11 cellular contexts compared by ENCODE assay signal in genomic region chr18:28086530-28087172, GRCh38.
DNase-seq lines count a peak whose midpoint lies in the region; ATAC-seq and TF ChIP-seq lines count a peak whose summit lies in the region.
"Had no signal": no experiment of that assay in that cellular context is flagged by ENCODE, and none has a peak within 500 bp of the region (broad histone marks: within the 10 kb centered on the region; RNA-seq: fewer than 3 reads in every experiment).

No MANE protein-coding gene starts in this region.

- TF ChIP-seq CTCF in left lung (IDR thresholded peaks at IDR 0.05) (no peak), mucosa of descending colon (IDR thresholded peaks at IDR 0.05) (no peak)

- intact Hi-C loops in Right ventricle myocardium inferior (cut with DNase I), result loop anchor here (10.0 kb wide), 1 partner anchor 72 kb away; no protein-coding TSS in a partner anchor
- intact Hi-C loops in cardiac septum (cut with DNase I), result no loop called here
- intact Hi-C loops in left lung (cut with DNase I), result no loop called here
- intact Hi-C loops in mucosa of descending colon (cut with DNase I, micrococcal nuclease), result no loop called here

- H3K9me3 ChIP-seq in left lung (no peaks in the 10 kb centered on the region), mucosa of descending colon (no peaks in the 10 kb centered on the region)
- H3K9me3 ChIP-seq: neutrophil had no signal

- H3K4me3 ChIP-seq in left lung (no peak overlapping the region), mucosa of descending colon (no peak overlapping the region)

- no peaks in the 10 kb centered on the region for H3K4me1 ChIP-seq in left lung
- H3K4me1 ChIP-seq in mucosa of descending colon (ENCODE audit: low read depth), result no peaks in the 10 kb centered on the region

- DNase-seq in Right ventricle myocardium inferior (ENCODE audit: missing footprints), result no peak
- DNase-seq in cardiac septum (ENCODE audit: low spot score), result no peak
- peak; percentile 65 for DNase-seq in dermis blood vessel endothelial cell
- DNase-seq in left lung, result no peak
- DNase-seq in GM19238 (ENCODE audit: insufficient read length, low spot score), result no peak
- DNase-seq in mucosa of descending colon, result no peak
- DNase-seq: activated T-cell treated with anti-CD3 and anti-CD28 coated beads, Interleukin-2, amount 50 U/mL, for 4 hours had no signal

- H3K36me3 ChIP-seq in left lung (no peaks in the 10 kb centered on the region), mucosa of descending colon (ENCODE audit: low read depth) (no peaks in the 10 kb centered on the region)
- H3K36me3 ChIP-seq: neutrophil had no signal

- no peak overlapping the region for H3K27ac ChIP-seq in left lung
- H3K27ac ChIP-seq: epithelial cell of prostate, neutrophil had no signal

- H3K27me3 ChIP-seq in left lung, result no peaks in the 10 kb centered on the region
- H3K27me3 ChIP-seq: neutrophil had no signal

- ATAC-seq in Right ventricle myocardium inferior, result peak; percentile 87
- ATAC-seq in left lung, result peak; percentile 17
- no peak for ATAC-seq in GM21528 (IDR thresholded peaks at IDR 0.05; ENCODE audit: low FRiP score, unreplicated experiment)
- no peak for ATAC-seq in HG03442 (IDR thresholded peaks at IDR 0.05; ENCODE audit: unreplicated experiment)
- ATAC-seq in mucosa of descending colon, result no peak
- ATAC-seq: activated T-cell treated with anti-CD3 and anti-CD28 coated beads, Interleukin-2, amount 50 U/mL, for 4 hours had no signal

Comparison
In these comparisons a context has a peak if more than half of its experiments do, and no peak if none do; other contexts are left out.
1. ATAC-seq: peak in Right ventricle myocardium inferior (single experiment) and left lung (single experiment); none in GM21528 (single experiment), HG03442 (single experiment) and mucosa of descending colon (single experiment).